In the genomic region with DNA sequence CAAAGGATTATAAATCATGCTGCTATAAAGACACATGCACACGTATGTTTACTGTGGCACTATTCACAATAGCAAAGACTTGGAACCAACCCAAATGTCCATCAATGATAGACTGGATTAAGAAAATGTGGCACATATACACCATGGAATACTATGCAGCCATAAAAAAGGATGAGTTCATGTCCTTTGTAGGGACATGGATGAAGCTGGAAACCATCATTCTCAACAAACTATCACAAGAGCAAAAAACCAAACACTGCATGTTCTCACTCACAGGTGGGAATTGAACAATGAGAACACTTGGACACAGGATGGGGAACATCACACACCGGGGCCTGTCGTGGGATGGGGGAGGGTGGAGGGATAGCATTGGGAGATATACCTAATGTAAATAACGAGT, we compare ENCODE assay signal across 1 cellular context.
TF ChIP-seq lines count a peak whose summit lies in the region.
"Not testable (repeated sequence)": the region's sequence is repeated elsewhere in the genome, so short reads cannot be mapped to it uniquely, and the experiment has no call there.

No MANE protein-coding gene starts in this region.

- not testable (repeated sequence) for H3K27ac ChIP-seq in HEK293 (ENCODE audit: extremely low read depth, low read depth, low read length)

- POLR2A ChIA-PET in HEK293 (lab: Yijun Ruan, JAX) = not testable (repeated sequence)

- not testable (repeated sequence) for H3K9me3 ChIP-seq in HEK293 (ENCODE audit: control insufficient read depth, insufficient read depth, low read depth, low read length)

- not testable (repeated sequence) for H3K4me3 ChIP-seq in HEK293 (ENCODE audit: low read depth, low read length)

- not testable (repeated sequence) for H3K4me1 ChIP-seq in HEK293 (ENCODE audit: control insufficient read depth, insufficient read depth, low read length)

- CTCF ChIA-PET in HEK293 (lab: Yijun Ruan, JAX) = not testable (repeated sequence)

- TF ChIP-seq CTCF in HEK293 (tag by site-specific recombination; IDR thresholded peaks at IDR 0.05) = not testable (repeated sequence)

- H3K36me3 ChIP-seq in HEK293 (ENCODE audit: control insufficient read depth in 2 of 2, insufficient read depth in 1 of 2, low read length in 2 of 2) = not testable (repeated sequence)

TF ChIP-seq in HEK293, 187 proteins besides CTCF, POLR2A, EP300 and RAD21:
- TF ChIP-seq, protein P1, sequence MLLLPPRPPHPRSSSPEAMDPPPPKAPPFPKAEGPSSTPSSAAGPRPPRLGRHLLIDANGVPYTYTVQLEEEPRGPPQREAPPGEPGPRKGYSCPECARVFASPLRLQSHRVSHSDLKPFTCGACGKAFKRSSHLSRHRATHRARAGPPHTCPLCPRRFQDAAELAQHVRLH (tag by site-specific recombination; IDR thresholded peaks at IDR 0.05) = peak; percentile 68; the same call in 1 of the 2 replicates
- peak; percentile 98 for TF ChIP-seq ZNF146 (tag by site-specific recombination; IDR thresholded peaks at IDR 0.05)
TF ChIP-seq in HEK293: peak in this region for 2; not testable (repeated sequence) for 185.
